In genomic region chrX:42951747-42952146, GRCh38 we compare ENCODE assay signal across 17 cellular contexts.
A peak's percentile ranks its signal among the peaks of the same experiment; 100 is the strongest.
DNase-seq lines count a peak whose midpoint lies in the region; ATAC-seq, FAIRE-seq and TF ChIP-seq lines count a peak whose summit lies in the region.
"Had no signal": no experiment of that assay in that cellular context is flagged by ENCODE, and none has a peak within 500 bp of the region (broad histone marks: within the 10 kb centered on the region; RNA-seq: fewer than 3 reads in every experiment).

No MANE protein-coding gene starts in this region.

- H3K27me3 ChIP-seq in OCI-LY3 (ENCODE audit: low read depth, low read length): no peaks in the 10 kb centered on the region

- FAIRE-seq in D721Med (lab: Jason Lieb, UNC): no peak
- FAIRE-seq: A204.1, K562 had no signal

- no peak overlapping the region for H3K4me3 ChIP-seq in OCI-LY3 (ENCODE audit: low read length)
- H3K4me3 ChIP-seq: K562 had no signal

- no peaks in the 10 kb centered on the region for H3K27me3 Mint-ChIP-seq in activated T-cell treated with anti-CD3 and anti-CD28 coated beads, Interleukin-2, amount 50 U/mL, for 72 hours (ENCODE audit: low read depth)
- no peaks in the 10 kb centered on the region for H3K27me3 Mint-ChIP-seq in memory B cell

- peaks cover 5% of the 10 kb centered on the region; the same call in 1 of the 2 replicates for H3K9me3 ChIP-seq in OCI-LY3 (ENCODE audit: insufficient read depth, low read length)

- peaks cover 0 to 4% of the 10 kb centered on the region in 2 donors for H3K36me3 Mint-ChIP-seq in activated T-cell treated with anti-CD3 and anti-CD28 coated beads, Interleukin-2, amount 50 U/mL, for 72 hours (ENCODE audit: insufficient read depth in 2 of 2)
- H3K36me3 Mint-ChIP-seq in memory B cell: peaks cover 5% of the 10 kb centered on the region

- peaks cover 12% of the 10 kb centered on the region for H3K36me3 ChIP-seq in OCI-LY3 (replicated peaks; ENCODE audit: low read depth, low read length)

- no peak overlapping the region for H3K4me2 ChIP-seq in OCI-LY3 (ENCODE audit: low read length)

- H3K27ac ChIP-seq in OCI-LY3 (ENCODE audit: low read length): no peak overlapping the region
- H3K27ac ChIP-seq: C4-2B, HL-60 had no signal

- no peak overlapping the region for H3K9ac ChIP-seq in OCI-LY3 (ENCODE audit: low read length)

- H3K79me2 ChIP-seq in OCI-LY3 (ENCODE audit: low read length): no peaks in the 10 kb centered on the region

- H3K4me1 ChIP-seq in OCI-LY3 (ENCODE audit: low read length): peaks cover 45% of the 10 kb centered on the region

- H3K27ac Mint-ChIP-seq in activated T-cell treated with anti-CD3 and anti-CD28 coated beads, Interleukin-2, amount 50 U/mL, for 72 hours: peak overlapping the region; percentile 50
- peak overlapping the region; percentile 69 for H3K27ac Mint-ChIP-seq in memory B cell
- H3K27ac Mint-ChIP-seq: HFFc6 had no signal

- no peak for DNase-seq in activated T-cell treated with anti-CD3 and anti-CD28 coated beads, Interleukin-2, amount 50 U/mL, for 72 hours
- no peak for DNase-seq in activated T-cell treated with anti-CD3 and anti-CD28 coated beads, Interleukin-2, amount 50 U/mL, for 1 hour
- no peak for DNase-seq in memory B cell (ENCODE audit: low spot score in 2 of 2)
- no peak for DNase-seq in NCI-H510A (lab: John Stamatoyannopoulos, UW)
- DNase-seq in activated effector memory CD4-positive, alpha-beta T cell treated with Interleukin-2 at 50 U/mL for 16 hours: no peak
- DNase-seq in SIG-M5 treated with dmso at 0.1 percent for 504 hours (lab: John Stamatoyannopoulos, UW; ENCODE audit: unreplicated experiment): no peak
- no peak for DNase-seq in D721Med (ENCODE audit: insufficient read length, low spot score)
- DNase-seq: HFFc6, NCI-H1092, NCI-H226, NCI-H526 treated with DMSO at 0.1 percent for 48 hours, PC-3 had no signal

- H3K4me3 Mint-ChIP-seq in activated T-cell treated with anti-CD3 and anti-CD28 coated beads, Interleukin-2, amount 50 U/mL, for 72 hours: peak overlapping the region in 1 of 2 donors; percentile 10
- H3K4me3 Mint-ChIP-seq in memory B cell: no peak overlapping the region
- H3K4me3 Mint-ChIP-seq: HFFc6 had no signal

- ATAC-seq in activated T-cell treated with anti-CD3 and anti-CD28 coated beads, Interleukin-2, amount 50 U/mL, for 72 hours (replicated peaks in 1 of 2): peak in 1 of 2 donors; percentile 18
- ATAC-seq in memory B cell (ENCODE audit: low read depth): no peak
- ATAC-seq: K562, PC-3 had no signal

- H3K9me3 Mint-ChIP-seq in activated T-cell treated with anti-CD3 and anti-CD28 coated beads, Interleukin-2, amount 50 U/mL, for 72 hours: peaks cover 3% of the 10 kb centered on the region in 2 donors
- peaks cover 4% of the 10 kb centered on the region for H3K9me3 Mint-ChIP-seq in memory B cell
- H3K9me3 Mint-ChIP-seq: HFFc6 had no signal

- no peaks in the 10 kb centered on the region for H4K20me1 ChIP-seq in OCI-LY3 (ENCODE audit: insufficient read depth, low read length)

- TF ChIP-seq CTCF in OCI-LY3 (IDR thresholded peaks at IDR 0.05; ENCODE audit: low read depth, low read length) (no peak), D721Med (IDR thresholded peaks at IDR 0.05; ENCODE audit: insufficient read depth, missing control alignments) (no peak)

- H2AFZ ChIP-seq in OCI-LY3 (ENCODE audit: low read depth, low read length): peak overlapping the region; percentile 39; the same call in 1 of the 2 replicates

- H3K4me1 Mint-ChIP-seq in activated T-cell treated with anti-CD3 and anti-CD28 coated beads, Interleukin-2, amount 50 U/mL, for 72 hours (ENCODE audit: low read depth): peaks cover 31% of the 10 kb centered on the region
- H3K4me1 Mint-ChIP-seq in memory B cell: peaks cover 16% of the 10 kb centered on the region
